7 cellular contexts compared by ENCODE assay signal in genomic region chr11:77047007-77047927, GRCh38. TPM values are rescaled to one million over a fixed set of nuclear protein-coding genes. Genes with fewer than 3 reads are reported as not detected.
DNase-seq lines count a peak whose midpoint lies in the region; ATAC-seq and TF ChIP-seq lines count a peak whose summit lies in the region.

No MANE protein-coding gene starts in this region.

- TF ChIP-seq POLR2A in body of pancreas (IDR thresholded peaks at IDR 0.05) (no peak), gastrocnemius medialis (IDR thresholded peaks at IDR 0.05) (no peak)

- 5 to 10% methylated on average over 15 of the region's 15 CpGs for WGBS in body of pancreas, 2 donors
- WGBS in iPS DF 6.9 (ENCODE audit: insufficient coverage, insufficient read length), result no CpG with 5 or more reads among the region's 15 CpGs

- intact Hi-C loops in body of pancreas (cut with DNase I) (loop anchor here (10.0 kb wide), 1 partner anchor 312 kb away; no protein-coding TSS in a partner anchor), gastrocnemius medialis (cut with DNase I; ENCODE audit: low total_unique reads) (loop anchor here (1.0 to 2.0 kb wide), 3 partner anchors 19 to 142 kb away; partner anchors contain the start of gene CAPN5)

- H3K27me3 ChIP-seq in body of pancreas (no peaks in the 10 kb centered on the region), iPS DF 6.9 (ENCODE audit: control insufficient read depth, insufficient read depth, low read length) (peaks cover 2% of the 10 kb centered on the region; the same call in 1 of the 2 replicates), gastrocnemius medialis (peaks cover 15 to 20% (median 16%) of the 10 kb centered on the region in 3 donors)

- no peaks in the 10 kb centered on the region for H3K9me3 Mint-ChIP-seq in T-helper 2 cell treated with Interferon-gamma antibody and Interleukin-4, amounts not matched to agents 5 μg/mL and 100 μg/mL, for 36 hours

- peaks cover 20% of the 10 kb centered on the region for H3K27me3 Mint-ChIP-seq in T-helper 2 cell treated with Interferon-gamma antibody and Interleukin-4, amounts not matched to agents 5 μg/mL and 100 μg/mL, for 36 hours (ENCODE audit: low read depth)

- H3K4me1 ChIP-seq in body of pancreas (peaks cover 4% of the 10 kb centered on the region), iPS DF 6.9 (ENCODE audit: control insufficient read depth, insufficient read depth, low read length) (no peaks in the 10 kb centered on the region), gastrocnemius medialis (peaks cover 3 to 5% of the 10 kb centered on the region in 2 donors)

- no peaks in the 10 kb centered on the region for H3K36me3 ChIP-seq in body of pancreas (replicated peaks in 1 of 2; ENCODE audit: insufficient read depth in 1 of 2, low read depth in 2 of 2)
- H3K36me3 ChIP-seq in iPS DF 6.9 (ENCODE audit: control insufficient read depth, insufficient read depth, low read length), result no peaks in the 10 kb centered on the region
- no peaks in the 10 kb centered on the region for H3K36me3 ChIP-seq in gastrocnemius medialis

- in situ Hi-C loops in gastrocnemius medialis (cut with MboI; ENCODE audit: low sequenced_read_pairs in 4 of 4), result loop anchor here (5.0 to 10.0 kb wide), 3 partner anchors 45 to 138 kb away; no protein-coding TSS in a partner anchor

- H3K36me3 Mint-ChIP-seq in T-helper 2 cell treated with Interferon-gamma antibody and Interleukin-4, amounts not matched to agents 5 μg/mL and 100 μg/mL, for 36 hours (ENCODE audit: low read depth), result no peaks in the 10 kb centered on the region

- H3K27ac Mint-ChIP-seq in T-helper 2 cell treated with Interferon-gamma antibody and Interleukin-4, amounts not matched to agents 5 μg/mL and 100 μg/mL, for 36 hours, result peak overlapping the region; percentile 74

- H3K4me3 Mint-ChIP-seq in T-helper 2 cell treated with Interferon-gamma antibody and Interleukin-4, amounts not matched to agents 5 μg/mL and 100 μg/mL, for 36 hours, result peak overlapping the region; percentile 68

- TF ChIP-seq CTCF in body of pancreas (IDR thresholded peaks at IDR 0.05) (peak; percentile 32 to 95 (median 86)), gastrocnemius medialis (IDR thresholded peaks at IDR 0.05 in 4 of 5, conservative IDR thresholded peaks at IDR 0.05 in 1 of 5) (peak; percentile 55 to 65 (median 58))

- H3K9me3 ChIP-seq in body of pancreas (no peaks in the 10 kb centered on the region), iPS DF 6.9 (ENCODE audit: control insufficient read depth, insufficient read depth, low read length) (no peaks in the 10 kb centered on the region), gastrocnemius medialis (no peaks in the 10 kb centered on the region)

- H3K4me1 Mint-ChIP-seq in T-helper 2 cell treated with Interferon-gamma antibody and Interleukin-4, amounts not matched to agents 5 μg/mL and 100 μg/mL, for 36 hours (ENCODE audit: low read depth), result peaks cover 12% of the 10 kb centered on the region

- ATAC-seq in GM18498 (IDR thresholded peaks at IDR 0.05; ENCODE audit: unreplicated experiment) (peak; percentile 83), HG02885 (IDR thresholded peaks at IDR 0.05; ENCODE audit: poor library complexity, unreplicated experiment) (peak; percentile 85), body of pancreas (peak; percentile 89), gastrocnemius medialis (peak; percentile 97 to 98)

- no peak overlapping the region for H3K4me3 ChIP-seq in body of pancreas
- no peak overlapping the region for H3K4me3 ChIP-seq in iPS DF 6.9 (ENCODE audit: low read length)
- H3K4me3 ChIP-seq in gastrocnemius medialis, result peak overlapping the region; percentile 42 to 52 (median 50)

- H3K27ac ChIP-seq in body of pancreas (peak overlapping the region in 3 of 4 donors; percentile 55 to 76 (median 62)), iPS DF 6.9 (ENCODE audit: low read length) (no peak overlapping the region), gastrocnemius medialis (peak overlapping the region in 1 of 4 donors; percentile 6)

- DNase-seq in NCI-H187 (lab: John Stamatoyannopoulos, UW), result peak; percentile 38 to 53
- peak; percentile 72 for DNase-seq in T-helper 2 cell treated with Interferon-gamma antibody and Interleukin-4, amounts not matched to agents 5 μg/mL and 100 μg/mL, for 36 hours (ENCODE audit: low spot score)
- peak; percentile 80 to 94 (median 88) for DNase-seq in body of pancreas
- peak; percentile 91 for DNase-seq in iPS DF 6.9 (ENCODE audit: low read depth, low spot score)
- DNase-seq in gastrocnemius medialis, result peak; percentile 65 to 74

RNA-seq across cellular contexts. Expression of gene B3GNT6, which starts 13.1 kb away (rescaled TPM):
- total RNA-seq in body of pancreas, result not detected
- total RNA-seq in gastrocnemius medialis, result under 1 TPM in 1 of 4 donors, not detected in 3; 0.10 TPM

RNA-seq across cellular contexts. Expression of gene CAPN5, which starts 19.5 kb away (rescaled TPM):
- total RNA-seq in body of pancreas (10 to 100 TPM in 1 of 2 donors, 1 to 10 TPM in 1; 7.8 to 13.8 TPM), gastrocnemius medialis (10 to 100 TPM in 1 of 4 donors, 1 to 10 TPM in 1, under 1 TPM in 2; 0.58 to 12.4 (median 1.5) TPM)

RNA-seq across cellular contexts. Expression of gene OMP, which starts 55.4 kb away (rescaled TPM):
- not detected for total RNA-seq in body of pancreas
- not detected for total RNA-seq in gastrocnemius medialis

Comparison
In these comparisons a context has a peak if more than half of its experiments do, and no peak if none do; other contexts are left out.
1. H3K4me3 ChIP-seq: peak in gastrocnemius medialis (4 of 4); none in body of pancreas (0 of 2) and iPS DF 6.9 (single experiment).
2. Peak in every context shown above with its lines, with median percentiles within 50 percentile points of each other: ATAC-seq and DNase-seq.